17 cellular contexts compared by ENCODE assay signal in genomic region chr1:202794049-202794725, GRCh38. TPM values are rescaled to one million over a fixed set of nuclear protein-coding genes. Genes with fewer than 3 reads are reported as not detected.
"Had no signal": no experiment of that assay in that cellular context is flagged by ENCODE, and none has a peak within 500 bp of the region (broad histone marks: within the 10 kb centered on the region; RNA-seq: fewer than 3 reads in every experiment).

No MANE protein-coding gene starts in this region.

- H3K27ac ChIP-seq: breast epithelium, left lung, ovary, thoracic aorta had no signal

- ATAC-seq: activated CD4-positive, CD25-positive, alpha-beta regulatory T cell treated with anti-CD3 and anti-CD28 coated beads, Interleukin-2, amount 50 U/mL, for 24 hours; left lung had no signal

- H3K27me3 Mint-ChIP-seq: naive B cell had no signal

- H3K36me3 ChIP-seq: breast epithelium, left lung, ovary, thoracic aorta had no signal

- H3K36me3 Mint-ChIP-seq: naive B cell had no signal

- H3K27ac Mint-ChIP-seq: activated T-helper 1 cell treated with anti-CD3 and anti-CD28 coated beads, Interleukin-12 subunit alpha, Interleukin-12 subunit beta, Interleukin-2, Interleukin-4 antibody, amounts not matched to agents 30 ng/mL and 10 ng/mL and 1 ng/mL, durations not matched to agents 14 hours and 24 hours and 36 hours had no signal

- H3K9me3 ChIP-seq: breast epithelium, left lung, ovary, thoracic aorta had no signal

- DNase-seq: activated CD4-positive, alpha-beta T cell treated with anti-CD3 and anti-CD28 coated beads, Interleukin-2, amount 50 U/mL, for 1 hour; activated naive CD4-positive, alpha-beta T cell treated with Interleukin-2 at 50 U/mL for 16 hours; aorta; erythroblast; hippocampal formation; kidney; left lung; mammary epithelial cell; naive B cell; ovary; stimulated activated CD4-positive, alpha-beta T cell treated with anti-CD3 and anti-CD28 coated beads, Interleukin-1b, Interleukin-23, amount 100 ng/mL, for 48 hours; T-helper 2 cell had no signal

- H3K4me3 Mint-ChIP-seq: activated T-helper 1 cell treated with anti-CD3 and anti-CD28 coated beads, Interleukin-12 subunit alpha, Interleukin-12 subunit beta, Interleukin-2, Interleukin-4 antibody, amounts not matched to agents 30 ng/mL and 10 ng/mL and 1 ng/mL, durations not matched to agents 14 hours and 24 hours and 36 hours had no signal

- H3K27me3 ChIP-seq: breast epithelium, left lung, ovary had no signal

- H3K4me3 ChIP-seq: breast epithelium, left lung, ovary, thoracic aorta had no signal

- H3K9me3 Mint-ChIP-seq: activated T-helper 1 cell treated with anti-CD3 and anti-CD28 coated beads, Interleukin-12 subunit alpha, Interleukin-12 subunit beta, Interleukin-2, Interleukin-4 antibody, amounts not matched to agents 30 ng/mL and 10 ng/mL and 1 ng/mL, durations not matched to agents 14 hours and 24 hours and 36 hours; naive B cell had no signal

RNA-seq across cellular contexts. Expression of gene PCAT6, which starts 16.6 kb away (rescaled TPM):
- total RNA-seq: mononuclear cell, thoracic aorta had no signal
